8 cellular contexts compared by ENCODE assay signal in the genomic region with DNA sequence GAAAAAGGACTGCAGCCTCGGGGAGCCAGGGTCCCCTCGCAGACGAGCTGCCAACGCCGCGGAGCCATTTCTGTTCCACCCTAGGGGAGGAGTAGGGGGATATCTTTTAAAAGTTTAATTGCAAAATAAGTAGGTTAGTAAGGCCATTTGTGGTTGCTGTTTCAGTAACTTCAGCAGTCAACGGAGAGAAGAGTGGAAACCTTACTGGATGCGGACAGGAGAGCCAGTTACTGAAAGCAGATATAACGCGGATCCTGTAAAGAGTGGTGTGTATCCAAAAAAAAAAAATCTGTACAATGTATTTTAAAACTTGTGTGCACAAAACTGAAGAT. TPM values are rescaled to one million over a fixed set of nuclear protein-coding genes. Genes with fewer than 3 reads are reported as not detected.
DNase-seq lines count a peak whose midpoint lies in the region; ATAC-seq and TF ChIP-seq lines count a peak whose summit lies in the region.

No MANE protein-coding gene starts in this region.

- H3K9me3 Mint-ChIP-seq in central memory CD8-positive, alpha-beta T cell = no peaks in the 10 kb centered on the region
- peaks cover 0 to 17% (median 0%) of the 10 kb centered on the region in 11 donors for H3K9me3 Mint-ChIP-seq in naive thymus-derived CD4-positive, alpha-beta T cell

- POLR2A ChIA-PET in BJ (lab: Charles Lee) = interaction anchor here (0.5 to 2.0 kb wide), 11 partner anchors 9 to 966 kb away, joined by 3 to 12 read pairs (median 5); no protein-coding TSS in a partner anchor
- POLR2A ChIA-PET in naive thymus-derived CD4-positive, alpha-beta T cell (lab: Charles Lee) = interaction anchor here (0.6 to 10.5 kb wide), 83 partner anchors 13 to 764 kb away, joined by 3 to 377 read pairs (median 8); no protein-coding TSS in a partner anchor

- TF ChIP-seq CTCF in BJ (IDR thresholded peaks at IDR 0.05; ENCODE audit: insufficient read depth, low read depth, low read length) = no peak

- peak overlapping the region; percentile 83 for H3K27ac ChIP-seq in KOPT-K1 (ENCODE audit: low read depth, low read length, poor library complexity, severe bottlenecking)
- H3K27ac ChIP-seq in naive thymus-derived CD4-positive, alpha-beta T cell (ENCODE audit: low read depth, low read length) = peak overlapping the region; percentile 91

- peak overlapping the region; percentile 99 for H3K27ac Mint-ChIP-seq in central memory CD8-positive, alpha-beta T cell (ENCODE audit: low read depth)
- H3K27ac Mint-ChIP-seq in naive thymus-derived CD4-positive, alpha-beta T cell = peak overlapping the region; percentile 98 to 100 (median 99)

- peaks cover 33% of the 10 kb centered on the region for H3K4me1 Mint-ChIP-seq in central memory CD8-positive, alpha-beta T cell
- peaks cover 18 to 34% (median 28%) of the 10 kb centered on the region in 7 donors for H3K4me1 Mint-ChIP-seq in naive thymus-derived CD4-positive, alpha-beta T cell

- no peaks in the 10 kb centered on the region for H3K27me3 Mint-ChIP-seq in central memory CD8-positive, alpha-beta T cell
- H3K27me3 Mint-ChIP-seq in naive thymus-derived CD4-positive, alpha-beta T cell = peaks cover 0 to 4% (median 0%) of the 10 kb centered on the region in 5 donors

- intact Hi-C loops in naive thymus-derived CD4-positive, alpha-beta T cell (cut with micrococcal nuclease) = loop anchor here (1.0 to 10.0 kb wide), 18 partner anchors 13 to 1298 kb away; partner anchors contain the start of gene UBE2N (in 1 of the 2)

- no peaks in the 10 kb centered on the region for H3K9me3 ChIP-seq in KOPT-K1 (ENCODE audit: insufficient read depth, low read length, poor library complexity, severe bottlenecking)
- H3K9me3 ChIP-seq in naive thymus-derived CD4-positive, alpha-beta T cell (ENCODE audit: control insufficient read depth in 2 of 3, low read length in 3 of 3) = no peaks in the 10 kb centered on the region

- H3K4me3 ChIP-seq in BJ (ENCODE audit: low read depth, low read length) = peak overlapping the region; percentile 65
- H3K4me3 ChIP-seq in naive thymus-derived CD4-positive, alpha-beta T cell (ENCODE audit: low read length) = peak overlapping the region; percentile 92

- H3K36me3 Mint-ChIP-seq in central memory CD8-positive, alpha-beta T cell (ENCODE audit: insufficient read depth) = peaks cover 57% of the 10 kb centered on the region
- H3K36me3 Mint-ChIP-seq in naive thymus-derived CD4-positive, alpha-beta T cell = peaks cover 32 to 60% (median 57%) of the 10 kb centered on the region in 5 donors

- ATAC-seq in central memory CD8-positive, alpha-beta T cell (replicated peaks; ENCODE audit: extremely low read depth, poor library complexity, severe bottlenecking) = no peak
- ATAC-seq in naive thymus-derived CD4-positive, alpha-beta T cell = no peak

- peak overlapping the region; percentile 89 for H3K4me3 Mint-ChIP-seq in central memory CD8-positive, alpha-beta T cell
- peak overlapping the region; percentile 94 to 100 (median 98) for H3K4me3 Mint-ChIP-seq in naive thymus-derived CD4-positive, alpha-beta T cell

- DNase-seq in BJ (ENCODE audit: low read depth) (no peak), AG08395 (ENCODE audit: low spot score) (no peak), SW480 (ENCODE audit: low spot score) (no peak), ecto neural progenitor cell (ENCODE audit: low spot score) (no peak), SHP77 (lab: John Stamatoyannopoulos, UW) (no peak)
- no peak for DNase-seq in central memory CD8-positive, alpha-beta T cell (ENCODE audit: low spot score in 2 of 2)
- DNase-seq in naive thymus-derived CD4-positive, alpha-beta T cell = peak in 1 of 9 donors; percentile 44

- H3K4me1 ChIP-seq in naive thymus-derived CD4-positive, alpha-beta T cell (ENCODE audit: control insufficient read depth in 2 of 2, insufficient read depth in 2 of 2, low read length in 2 of 2) = peaks cover 7 to 14% of the 10 kb centered on the region in 2 donors

- H3K36me3 ChIP-seq in BJ (ENCODE audit: control insufficient read depth, insufficient read depth, low read length) = no peaks in the 10 kb centered on the region
- H3K36me3 ChIP-seq in KOPT-K1 (ENCODE audit: insufficient read depth, low read length) = peaks cover 26% of the 10 kb centered on the region
- H3K36me3 ChIP-seq in naive thymus-derived CD4-positive, alpha-beta T cell (ENCODE audit: control insufficient read depth in 2 of 3, insufficient read depth in 3 of 3, low read length in 3 of 3) = peaks cover 26 to 49% (median 26%) of the 10 kb centered on the region in 3 experiments

- no peaks in the 10 kb centered on the region for H3K27me3 ChIP-seq in BJ (ENCODE audit: control insufficient read depth, insufficient read depth, low read length)
- H3K27me3 ChIP-seq in naive thymus-derived CD4-positive, alpha-beta T cell (ENCODE audit: control insufficient read depth in 2 of 2, insufficient read depth in 2 of 2, low read length in 2 of 2) = no peaks in the 10 kb centered on the region

- CTCF ChIA-PET in BJ (lab: Yijun Ruan, JAX) = interaction anchor here (0.6 to 1.8 kb wide), 4 partner anchors 25 to 428 kb away, joined by 3 to 5 read pairs (median 4); no protein-coding TSS in a partner anchor
- CTCF ChIA-PET in naive thymus-derived CD4-positive, alpha-beta T cell (lab: Charles Lee) = interaction anchor here (0.6 to 5.1 kb wide), 19 partner anchors 9 to 764 kb away, joined by 3 to 30 read pairs (median 4); no protein-coding TSS in a partner anchor

RNA-seq across cellular contexts. Expression of gene BTG1, which starts 0.8 kb away (rescaled TPM):
- 73.8 and 81.3 TPM in 2 replicates for polyA plus RNA-seq in BJ (2011; rRNA removed)
- 66.4 and 77.9 TPM in 2 replicates for polyA minus RNA-seq in BJ (2011; rRNA and poly(A)+ RNA removed)
- total RNA-seq in naive thymus-derived CD4-positive, alpha-beta T cell = 1,000 to 10,000 TPM in 2 of 5 experiments, 100 to 1,000 TPM in 3; 188 to 1,246 (median 571) TPM
- 100 to 1,000 TPM; 479 to 649 TPM for polyA plus RNA-seq in naive thymus-derived CD4-positive, alpha-beta T cell
